In the genomic region with DNA sequence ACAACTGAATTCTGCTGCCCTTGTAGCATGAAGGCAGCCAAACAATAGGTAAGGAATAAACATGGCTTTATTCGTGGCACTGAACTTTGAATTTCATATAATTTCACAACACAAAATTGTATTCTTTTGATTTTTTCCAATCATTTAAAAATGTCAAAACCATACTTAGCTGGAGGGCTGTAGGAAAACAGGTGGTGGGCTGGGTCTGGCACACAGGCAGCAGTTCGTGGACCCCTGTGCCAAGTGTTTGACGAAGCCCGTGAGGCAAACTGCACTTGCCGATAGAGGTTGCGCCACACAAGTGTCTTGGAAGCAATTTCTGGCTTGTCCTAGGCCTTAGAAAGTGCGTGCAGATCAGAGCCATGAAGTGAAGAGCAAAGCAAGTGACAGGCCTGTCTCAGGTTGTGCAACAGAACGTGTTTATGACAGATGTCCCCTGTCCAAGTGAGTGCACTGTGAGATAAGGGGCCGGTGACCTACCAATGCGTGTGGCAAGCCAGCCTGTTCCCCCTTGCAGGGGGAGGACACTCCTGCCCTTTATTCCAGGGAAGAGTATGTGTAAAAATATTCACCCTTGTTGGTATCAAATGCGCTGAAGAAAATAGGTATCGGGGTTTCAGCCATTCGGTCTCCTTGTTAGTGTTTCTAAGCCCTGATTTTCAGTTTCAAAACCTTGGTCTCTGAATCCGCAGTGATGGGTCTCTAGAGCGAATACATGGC, we compare ENCODE assay signal across 8 cellular contexts. TPM values are rescaled to one million over a fixed set of nuclear protein-coding genes. Genes with fewer than 3 reads are reported as not detected.
DNase-seq lines count a peak whose midpoint lies in the region; ATAC-seq and TF ChIP-seq lines count a peak whose summit lies in the region.

No MANE protein-coding gene starts in this region.

- H3K27me3 ChIP-seq in iPS-18a (ENCODE audit: control insufficient read depth, insufficient read depth, low read length) (peaks cover 29% of the 10 kb centered on the region), skeletal muscle satellite cell (ENCODE audit: control insufficient read depth, insufficient read depth, low read length) (no peaks in the 10 kb centered on the region)

- peak overlapping the region; percentile 97 for H3K4me2 ChIP-seq in skeletal muscle satellite cell (ENCODE audit: low read length)

- DNase-seq in NCI-H526 treated with DMSO at 0.1 percent for 48 hours (lab: John Stamatoyannopoulos, UW): peak; percentile 47
- DNase-seq in astrocyte of the cerebellum (ENCODE audit: low read depth): no peak
- no peak for DNase-seq in omental fat pad (ENCODE audit: low spot score)

- H3K4me1 ChIP-seq in ES-I3 (ENCODE audit: insufficient read depth, low read length): peaks cover 9% of the 10 kb centered on the region
- no peaks in the 10 kb centered on the region for H3K4me1 ChIP-seq in iPS-18a (ENCODE audit: control insufficient read depth, low read depth, low read length)
- peaks cover 30% of the 10 kb centered on the region for H3K4me1 ChIP-seq in skeletal muscle satellite cell (ENCODE audit: control insufficient read depth, insufficient read depth, low read length)

- ATAC-seq in GM21717 (IDR thresholded peaks at IDR 0.05; ENCODE audit: unreplicated experiment) (peak; percentile 34), omental fat pad (ENCODE audit: low FRiP score) (no peak), HG02885 (IDR thresholded peaks at IDR 0.05; ENCODE audit: poor library complexity, unreplicated experiment) (no peak)

- no peak overlapping the region for H3K27ac ChIP-seq in iPS-18a (ENCODE audit: low read length)

- H3K9me3 ChIP-seq in ES-I3 (ENCODE audit: control insufficient read depth, insufficient read depth, low read length) (no peaks in the 10 kb centered on the region), iPS-18a (ENCODE audit: control insufficient read depth, low read depth, low read length) (no peaks in the 10 kb centered on the region), skeletal muscle satellite cell (replicated peaks; ENCODE audit: low read length) (no peaks in the 10 kb centered on the region)

- no peak for TF ChIP-seq CTCF in astrocyte of the cerebellum (IDR thresholded peaks at IDR 0.05; ENCODE audit: low read depth, low read length, missing control alignments)
- no peak for TF ChIP-seq CTCF in omental fat pad (IDR thresholded peaks at IDR 0.05)

- H3K36me3 ChIP-seq in ES-I3 (ENCODE audit: insufficient read depth, low read length) (no peaks in the 10 kb centered on the region), iPS-18a (ENCODE audit: control insufficient read depth, low read depth, low read length) (no peaks in the 10 kb centered on the region), skeletal muscle satellite cell (ENCODE audit: insufficient read depth, low read length) (no peaks in the 10 kb centered on the region)

- peak overlapping the region; percentile 69 for H3K9ac ChIP-seq in ES-I3 (ENCODE audit: low read depth, low read length)
- H3K9ac ChIP-seq in iPS-18a (ENCODE audit: low read length): peak overlapping the region; percentile 71
- peak overlapping the region; percentile 74 for H3K9ac ChIP-seq in skeletal muscle satellite cell (ENCODE audit: low read depth, low read length)

- peak overlapping the region; percentile 78 for H3K4me3 ChIP-seq in astrocyte of the cerebellum (ENCODE audit: low read depth, low read length)
- peak overlapping the region; percentile 91 for H3K4me3 ChIP-seq in iPS-18a (ENCODE audit: low read length)
- H3K4me3 ChIP-seq in skeletal muscle satellite cell (ENCODE audit: low read length): peak overlapping the region; percentile 98

- in situ Hi-C loops in astrocyte of the cerebellum (cut with HindIII; ENCODE audit: low sequenced_read_pairs): no loop called here

RNA-seq across cellular contexts. Expression of gene CHPT1, which starts 0.8 kb away (rescaled TPM):
- total RNA-seq in skeletal muscle satellite cell (2012; rRNA removed): 25.3 and 32.3 TPM in 2 replicates
- 100 to 1,000 TPM in 1 of 4 donors, 10 to 100 TPM in 3; 43.8 to 107 (median 60.2) TPM for total RNA-seq in omental fat pad

RNA-seq across cellular contexts. Expression of gene SYCP3, which starts 42.6 kb away (rescaled TPM):
- 0.22 TPM in 1 of 2 replicates, not detected in the other for total RNA-seq in skeletal muscle satellite cell (2012; rRNA removed)
- under 1 TPM in 2 of 4 donors, not detected in 2; 0.31 to 0.36 TPM for total RNA-seq in omental fat pad
